9 cellular contexts compared by ENCODE assay signal in genomic region chr3:48597408-48597800, GRCh38. TPM values are rescaled to one million over a fixed set of nuclear protein-coding genes. Genes with fewer than 3 reads are reported as not detected.
DNase-seq lines count a peak whose midpoint lies in the region; ATAC-seq and TF ChIP-seq lines count a peak whose summit lies in the region.
"Had no signal": no experiment of that assay in that cellular context is flagged by ENCODE, and none has a peak within 500 bp of the region (broad histone marks: within the 10 kb centered on the region; RNA-seq: fewer than 3 reads in every experiment).

No MANE protein-coding gene starts in this region.

- DNase-seq in coronary artery (ENCODE audit: low spot score), result no peak
- no peak for DNase-seq in tibial artery
- no peak for DNase-seq in BE2C
- no peak for DNase-seq in SW480 (ENCODE audit: low spot score)
- DNase-seq: DMS79, NCI-H187 treated with DMSO at 0.1 percent for 48 hours had no signal

- H3K27me3 ChIP-seq in HUES48 (ENCODE audit: control insufficient read depth, insufficient read depth, low read length), result peaks cover 8% of the 10 kb centered on the region; the same call in 1 of the 2 replicates
- H3K27me3 ChIP-seq in mucosa of rectum (ENCODE audit: control insufficient read depth in 2 of 2, insufficient read depth in 2 of 2, low read length in 2 of 2), result peaks cover 0 to 7% of the 10 kb centered on the region in 2 donors
- peaks cover 0 to 6% of the 10 kb centered on the region in 2 donors for H3K27me3 ChIP-seq in tibial artery
- peaks cover 3% of the 10 kb centered on the region; the same call in 1 of the 2 replicates for H3K27me3 ChIP-seq in BE2C

- intact Hi-C loops in tibial artery (cut with DNase I; ENCODE audit: low total_unique reads), result no loop called here

- H3K36me3 ChIP-seq in HUES48 (ENCODE audit: control insufficient read depth, insufficient read depth, low read length) (peaks cover 46% of the 10 kb centered on the region), mucosa of rectum (ENCODE audit: control insufficient read depth in 2 of 2, insufficient read depth in 2 of 2, low read length in 2 of 2) (peaks cover 40 to 42% of the 10 kb centered on the region in 2 donors), tibial artery (peaks cover 35 to 39% (median 36%) of the 10 kb centered on the region in 3 donors), BE2C (peaks cover 12% of the 10 kb centered on the region; the same call in 1 of the 2 replicates)

- H3K4me3 ChIP-seq in HUES48 (ENCODE audit: low read depth, low read length) (no peak overlapping the region), coronary artery (no peak overlapping the region), mucosa of rectum (ENCODE audit: low read length in 2 of 2) (no peak overlapping the region), tibial artery (no peak overlapping the region), BE2C (ENCODE audit: low read depth, low read length) (no peak overlapping the region)

- peak overlapping the region; percentile 21 for H3K27ac ChIP-seq in HUES48 (ENCODE audit: low read depth, low read length)
- peak overlapping the region; percentile 82 to 96 for H3K27ac ChIP-seq in coronary artery
- peak overlapping the region; percentile 78 to 79 for H3K27ac ChIP-seq in mucosa of rectum (ENCODE audit: low read depth in 2 of 2, low read length in 2 of 2)
- peak overlapping the region; percentile 84 to 90 for H3K27ac ChIP-seq in tibial artery

- H3K9ac ChIP-seq in HUES48 (ENCODE audit: low read depth, low read length), result no peak overlapping the region
- H3K9ac ChIP-seq in mucosa of rectum (ENCODE audit: low read depth in 1 of 2, low read length in 2 of 2), result no peak overlapping the region

- no peak for TF ChIP-seq CTCF in coronary artery (IDR thresholded peaks at IDR 0.05)
- TF ChIP-seq CTCF in tibial artery (IDR thresholded peaks at IDR 0.05), result no peak
- no peak for TF ChIP-seq CTCF in BE2C (IDR thresholded peaks at IDR 0.05; ENCODE audit: low read depth, low read length)

- H3K4me1 ChIP-seq in HUES48 (ENCODE audit: control insufficient read depth, insufficient read depth, low read length) (peaks cover 16% of the 10 kb centered on the region), mucosa of rectum (ENCODE audit: control insufficient read depth in 2 of 2, insufficient read depth in 2 of 2, low read length in 2 of 2) (peaks cover 11 to 14% of the 10 kb centered on the region in 2 donors), tibial artery (peaks cover 7 to 72% (median 65%) of the 10 kb centered on the region in 4 donors), BE2C (no peaks in the 10 kb centered on the region; the same call in 1 of the 2 replicates)

- no peak for ATAC-seq in HG03378 (IDR thresholded peaks at IDR 0.05; ENCODE audit: unreplicated experiment)

- H3K9me3 ChIP-seq in HUES48 (ENCODE audit: control insufficient read depth, insufficient read depth, low read length) (no peaks in the 10 kb centered on the region), mucosa of rectum (ENCODE audit: control insufficient read depth in 2 of 2, low read length in 2 of 2) (no peaks in the 10 kb centered on the region), tibial artery (no peaks in the 10 kb centered on the region), BE2C (no peaks in the 10 kb centered on the region)

RNA-seq across cellular contexts. Expression of gene COL7A1, which starts 2.3 kb away (rescaled TPM):
- polyA plus RNA-seq in BE2C (2012; ENCODE audit: insufficient read depth, insufficient read length, low read depth), result 0.91 TPM

RNA-seq across cellular contexts. Expression of gene UQCRC1, which starts 12.0 kb away (rescaled TPM):
- 332 TPM for polyA plus RNA-seq in BE2C (2012; ENCODE audit: insufficient read depth, insufficient read length, low read depth)

RNA-seq across cellular contexts. Expression of gene TMEM89, which starts 24.2 kb away (rescaled TPM):
- not detected for polyA plus RNA-seq in BE2C (2012; ENCODE audit: insufficient read depth, insufficient read length, low read depth)

RNA-seq across cellular contexts. Expression of gene UCN2, which starts 33.8 kb away (rescaled TPM):
- polyA plus RNA-seq in BE2C (2012; ENCODE audit: insufficient read depth, insufficient read length, low read depth), result not detected

RNA-seq across cellular contexts. Expression of gene SLC26A6, which starts 37.9 kb away (rescaled TPM):
- polyA plus RNA-seq in BE2C (2012; ENCODE audit: insufficient read depth, insufficient read length, low read depth), result 14.0 TPM

Comparison
In these comparisons a context has a peak if more than half of its experiments do, and no peak if none do; other contexts are left out.
1. H3K27ac ChIP-seq: peak in every context shown above with its lines; median percentile 89 in coronary artery; 87 in tibial artery; 78 in mucosa of rectum; 21 in HUES48.